1 cellular context compared by ENCODE assay signal in the genomic region with DNA sequence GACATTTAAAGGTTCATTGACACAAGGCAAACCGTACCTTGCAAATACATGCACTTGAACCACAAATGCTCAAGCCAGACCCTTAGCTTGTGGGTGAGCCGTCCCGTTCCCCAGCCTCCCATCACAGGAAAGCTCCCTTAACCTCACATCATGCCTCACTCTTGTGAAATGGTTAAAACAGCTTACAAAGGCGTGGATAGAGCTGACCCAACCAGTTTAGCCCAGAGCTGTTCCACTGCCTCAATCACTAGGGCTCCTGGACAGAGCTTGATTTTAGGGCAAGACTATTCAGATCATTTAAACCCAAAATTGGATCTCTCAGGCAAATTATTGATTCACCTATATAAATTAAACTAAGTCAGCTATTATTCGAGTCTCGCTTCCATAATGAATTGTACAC.
TF ChIP-seq lines count a peak whose summit lies in the region.

No MANE protein-coding gene starts in this region.

TF ChIP-seq in K562, 482 proteins besides CTCF, POLR2A, EP300 and RAD21 (continued from another document):
- no peak for TF ChIP-seq NCOA1 (IDR thresholded peaks at IDR 0.05; ENCODE audit: low read depth)
- TF ChIP-seq RNF2 (IDR thresholded peaks at IDR 0.05): no peak
- peak; percentile 22; the same call in 1 of the 2 replicates for TF ChIP-seq C11orf30 (IDR thresholded peaks at IDR 0.05; ENCODE audit: low read depth)
- no peak for TF ChIP-seq HNRNPK (IDR thresholded peaks at IDR 0.05; ENCODE audit: low read depth, low read length, poor library complexity, severe bottlenecking)
